In the genomic region with DNA sequence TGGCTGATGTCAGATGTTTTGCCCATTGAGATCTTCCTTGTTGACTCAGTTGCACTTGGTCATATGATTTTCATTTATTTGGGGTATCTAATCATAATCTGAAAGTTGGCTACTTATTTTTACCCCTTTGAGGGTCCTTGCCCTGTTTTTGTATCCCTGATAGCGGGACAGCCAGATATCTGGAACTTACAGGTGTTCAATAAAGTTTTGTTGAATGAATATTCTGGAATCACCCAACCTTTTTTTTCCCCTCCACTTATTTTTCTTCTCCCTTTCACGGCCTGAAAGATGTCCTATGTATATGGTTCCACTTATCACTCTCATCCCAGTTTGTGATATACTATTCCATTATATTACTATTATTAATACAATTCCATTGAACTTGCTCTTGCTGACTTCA, we compare ENCODE assay signal across 30 cellular contexts.
"Had no signal": no experiment of that assay in that cellular context is flagged by ENCODE, and none has a peak within 500 bp of the region (broad histone marks: within the 10 kb centered on the region; RNA-seq: fewer than 3 reads in every experiment).

No MANE protein-coding gene starts in this region.

- H3K4me2 ChIP-seq: hepatocyte, SK-N-SH had no signal

- H2AFZ ChIP-seq: hepatocyte had no signal

- H3K27me3 Mint-ChIP-seq: activated CD4-positive, alpha-beta memory T cell treated with anti-CD3 and anti-CD28 coated beads for 36 hours; activated naive CD8-positive, alpha-beta T cell treated with anti-CD3 and anti-CD28 coated beads, Interleukin-2, amount 50 U/mL, for 24 hours; dendritic cell treated with granulocyte-macrophage colony-stimulating factor and Interleukin-4, amounts not matched to agents 40 ng/mL and 50 ng/mL, for 4 days; naive B cell; stimulated activated naive CD8-positive, alpha-beta T cell treated with anti-CD3 and anti-CD28 coated beads, Interleukin-15, amount 100 ng/mL, for 72 hours had no signal

- H3K27ac ChIP-seq: esophagus squamous epithelium, hepatocyte, right atrium auricular region, upper lobe of left lung, vagina, VCaP had no signal

- ATAC-seq: activated naive CD8-positive, alpha-beta T cell treated with anti-CD3 and anti-CD28 coated beads, Interleukin-2, amount 50 U/mL, for 24 hours; left cardiac atrium; stimulated activated naive CD8-positive, alpha-beta T cell treated with anti-CD3 and anti-CD28 coated beads, Interleukin-15, amount 100 ng/mL, for 72 hours had no signal

- H3K9ac ChIP-seq: SK-N-SH had no signal

- H3K4me3 ChIP-seq: esophagus squamous epithelium, hepatocyte, right atrium auricular region, upper lobe of left lung, vagina had no signal

- DNase-seq: activated CD4-positive, alpha-beta memory T cell treated with anti-CD3 and anti-CD28 coated beads for 36 hours; activated CD4-positive, alpha-beta T cell treated with anti-CD3 and anti-CD28 coated beads for 48 hours; activated CD8-positive, alpha-beta memory T cell treated with anti-CD3 and anti-CD28 coated beads, Interleukin-2, amount 50 U/mL, for 4 hours; activated effector memory CD4-positive, alpha-beta T cell treated with Interleukin-2 at 50 U/mL for 16 hours; activated naive CD4-positive, alpha-beta T cell treated with Interleukin-2 at 50 U/mL for 16 hours; activated naive CD8-positive, alpha-beta T cell treated with anti-CD3 and anti-CD28 coated beads, Interleukin-2, amount 50 U/mL, for 24 hours; activated T-cell treated with anti-CD3 and anti-CD28 coated beads, Interleukin-2, amount 50 U/mL, for 48 hours; amygdala; central memory CD4-positive, alpha-beta T cell; esophagus squamous epithelium; foreskin melanocyte; left cardiac atrium; mammary epithelial cell; naive B cell; SK-N-SH; stimulated activated CD4-positive, alpha-beta T cell treated with anti-CD3 and anti-CD28 coated beads, Interleukin-4, amount 100 ng/mL, for 1 hour; stimulated activated naive CD8-positive, alpha-beta T cell treated with anti-CD3 and anti-CD28 coated beads, Interleukin-15, amount 100 ng/mL, for 72 hours; substantia nigra; SW 1271; T-helper 9 cell; upper lobe of left lung had no signal

- FAIRE-seq: keratinocyte, TTC549 had no signal

- H3K4me3 Mint-ChIP-seq: activated CD4-positive, alpha-beta memory T cell treated with anti-CD3 and anti-CD28 coated beads for 36 hours; activated naive CD8-positive, alpha-beta T cell treated with anti-CD3 and anti-CD28 coated beads, Interleukin-2, amount 50 U/mL, for 24 hours; dendritic cell treated with granulocyte-macrophage colony-stimulating factor and Interleukin-4, amounts not matched to agents 40 ng/mL and 50 ng/mL, for 4 days; mesothelial cell of epicardium; stimulated activated naive CD8-positive, alpha-beta T cell treated with anti-CD3 and anti-CD28 coated beads, Interleukin-15, amount 100 ng/mL, for 72 hours; T-helper 1 cell treated with Interleukin-12 subunit alpha and Interleukin-12 subunit beta and Interleukin-4 antibody, amounts not matched to agents 30 μg/mL and 1 μg/mL, for 36 hours had no signal

- H3K27ac Mint-ChIP-seq: activated CD4-positive, alpha-beta memory T cell treated with anti-CD3 and anti-CD28 coated beads for 36 hours; dendritic cell treated with granulocyte-macrophage colony-stimulating factor and Interleukin-4, amounts not matched to agents 40 ng/mL and 50 ng/mL, for 4 days; stimulated activated naive CD8-positive, alpha-beta T cell treated with anti-CD3 and anti-CD28 coated beads, Interleukin-15, amount 100 ng/mL, for 72 hours; T-helper 1 cell treated with Interleukin-12 subunit alpha and Interleukin-12 subunit beta and Interleukin-4 antibody, amounts not matched to agents 30 μg/mL and 1 μg/mL, for 36 hours had no signal

- H3K9me3 Mint-ChIP-seq: activated CD4-positive, alpha-beta memory T cell treated with anti-CD3 and anti-CD28 coated beads for 36 hours; dendritic cell treated with granulocyte-macrophage colony-stimulating factor and Interleukin-4, amounts not matched to agents 40 ng/mL and 50 ng/mL, for 4 days; naive B cell; T-helper 1 cell treated with Interleukin-12 subunit alpha and Interleukin-12 subunit beta and Interleukin-4 antibody, amounts not matched to agents 30 μg/mL and 1 μg/mL, for 36 hours had no signal

- H3K36me3 ChIP-seq: right atrium auricular region, upper lobe of left lung, vagina had no signal

- H3K9me3 ChIP-seq: esophagus squamous epithelium, right atrium auricular region, SK-N-SH, upper lobe of left lung, vagina had no signal

- H3K27me3 ChIP-seq: esophagus squamous epithelium, hepatocyte, right atrium auricular region, upper lobe of left lung, vagina had no signal
